In the genomic region with DNA sequence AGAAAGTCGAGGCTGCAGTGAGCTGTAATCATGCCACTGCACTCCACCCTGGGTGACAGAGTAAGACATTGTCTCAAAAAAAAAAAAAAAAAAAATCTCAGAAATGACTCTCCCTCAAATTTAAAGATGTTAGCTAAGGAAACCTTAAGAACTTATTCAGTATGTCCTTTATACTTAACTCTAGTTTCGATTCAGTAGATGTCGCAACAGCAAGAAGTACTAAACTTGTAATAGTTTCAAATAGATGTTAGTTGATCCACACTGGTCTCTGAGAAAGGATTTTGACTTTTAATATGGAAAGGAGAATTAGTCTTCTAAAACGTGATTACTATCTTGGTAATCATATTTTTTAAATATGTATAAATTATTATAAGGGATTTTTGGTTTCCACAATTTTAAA, we compare ENCODE assay signal across 3 cellular contexts.
TF ChIP-seq lines count a peak whose summit lies in the region.

No MANE protein-coding gene starts in this region.

TF ChIP-seq in A549, 52 proteins besides CTCF, POLR2A, EP300 and RAD21:
- TF ChIP-seq CEBPB (IDR thresholded peaks at IDR 0.05): peak; percentile 21 to 54; a peak in 1 of 4 replicates
- no peak for TF ChIP-seq HOXA7 (CRISPR knock-in tag; IDR thresholded peaks at IDR 0.05)
TF ChIP-seq in A549: peak in this region for 1.

TF ChIP-seq in IMR-90, 13 proteins besides CTCF, POLR2A, EP300 and RAD21:
- TF ChIP-seq CEBPB (IDR thresholded peaks at IDR 0.05; ENCODE audit: low read depth, low read length): peak; percentile 68
- TF ChIP-seq MAZ (IDR thresholded peaks at IDR 0.05; ENCODE audit: borderline replicate concordance, low read depth, low read length): no peak

TF ChIP-seq in K562, 482 proteins besides CTCF, POLR2A, EP300 and RAD21:
- TF ChIP-seq ZNF583 (CRISPR knock-in tag; IDR thresholded peaks at IDR 0.05) (no peak), CEBPB (tag; IDR thresholded peaks at IDR 0.05) (peak; percentile 72), CEBPG (CRISPR knock-in tag; IDR thresholded peaks at IDR 0.05) (no peak), CEBPG (tag; conservative IDR thresholded peaks at IDR 0.05 in 1 of 2, IDR thresholded peaks at IDR 0.05 in 1 of 2) (peak; percentile 41 to 72; a peak in 3 of 4 replicates)
